10 cellular contexts compared by ENCODE assay signal in the genomic region with DNA sequence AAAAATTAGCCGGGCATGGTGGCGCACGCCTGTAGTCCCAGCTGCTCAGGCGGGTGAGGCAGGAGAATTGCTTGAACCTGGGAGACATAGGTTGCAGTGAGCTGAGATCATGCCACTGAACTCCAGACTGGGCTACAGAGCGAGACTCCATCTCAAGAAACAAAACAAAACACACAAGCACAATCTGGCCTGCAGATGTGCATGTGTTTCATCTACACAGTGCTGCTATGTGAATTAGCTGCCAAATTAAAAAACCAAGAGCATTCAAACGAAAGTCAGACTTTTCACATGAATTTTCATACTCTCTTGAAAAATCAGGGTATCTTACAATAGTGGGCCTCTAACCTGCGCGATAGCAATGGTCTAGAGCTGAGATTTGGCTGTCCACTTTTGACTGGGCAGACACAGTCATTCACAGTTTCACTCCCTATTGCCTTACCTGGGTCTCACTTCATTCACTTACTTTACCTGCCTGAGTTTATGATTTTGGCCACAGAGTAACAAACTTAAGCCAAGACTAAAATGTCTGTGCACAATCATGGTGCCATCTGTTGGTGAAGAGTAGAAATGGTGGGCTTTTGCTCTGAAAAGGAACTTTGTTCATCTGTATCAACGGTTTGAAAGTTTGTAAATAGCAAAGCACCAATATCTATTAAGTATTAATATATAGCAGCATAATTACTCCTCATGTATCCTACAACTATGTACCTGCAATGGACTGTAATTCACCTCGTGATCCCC.
DNase-seq lines count a peak whose midpoint lies in the region; ATAC-seq and TF ChIP-seq lines count a peak whose summit lies in the region.
"Had no signal": no experiment of that assay in that cellular context is flagged by ENCODE, and none has a peak within 500 bp of the region (broad histone marks: within the 10 kb centered on the region; RNA-seq: fewer than 3 reads in every experiment).

No MANE protein-coding gene starts in this region.

- no peaks in the 10 kb centered on the region for H3K36me3 ChIP-seq in OCI-LY3 (replicated peaks; ENCODE audit: low read depth, low read length)

- H3K4me2 ChIP-seq in OCI-LY3 (ENCODE audit: low read length) = no peak overlapping the region

- no peaks in the 10 kb centered on the region for H4K20me1 ChIP-seq in OCI-LY3 (ENCODE audit: insufficient read depth, low read length)

- peak; percentile 51 for TF ChIP-seq CTCF in OCI-LY3 (IDR thresholded peaks at IDR 0.05; ENCODE audit: low read depth, low read length)
- TF ChIP-seq CTCF in epithelial cell of proximal tubule (conservative IDR thresholded peaks at IDR 0.05; ENCODE audit: low read depth, low read length) = peak; percentile 68
- peak; percentile 61 for TF ChIP-seq CTCF in retinal pigment epithelial cell (conservative IDR thresholded peaks at IDR 0.05; ENCODE audit: low read depth, low read length)

- H3K4me1 ChIP-seq in OCI-LY3 (ENCODE audit: low read length) = no peaks in the 10 kb centered on the region

- H3K9me3 ChIP-seq in OCI-LY3 (ENCODE audit: insufficient read depth, low read length) = no peaks in the 10 kb centered on the region

- DNase-seq in DMS 273 (lab: John Stamatoyannopoulos, UW; ENCODE audit: unreplicated experiment) = peak; percentile 21
- DNase-seq in DMS 273 treated with DMSO at 0.1 percent for 48 hours (lab: John Stamatoyannopoulos, UW) = no peak
- no peak for DNase-seq in epithelial cell of proximal tubule (ENCODE audit: low read depth)
- DNase-seq in retinal pigment epithelial cell (ENCODE audit: low read depth) = no peak
- DNase-seq in AG08395 (ENCODE audit: low spot score) = no peak
- DNase-seq in mucosa of gallbladder (ENCODE audit: low spot score) = no peak
- DNase-seq: activated CD8-positive, alpha-beta memory T cell treated with anti-CD3 and anti-CD28 coated beads, Interleukin-2, amount 50 U/mL, for 48 hours had no signal

- H3K27ac ChIP-seq in OCI-LY3 (ENCODE audit: low read length) = no peak overlapping the region

- no peak overlapping the region for H2AFZ ChIP-seq in OCI-LY3 (ENCODE audit: low read depth, low read length)

- no peaks in the 10 kb centered on the region for H3K79me2 ChIP-seq in OCI-LY3 (ENCODE audit: low read length)

- H3K9ac ChIP-seq in OCI-LY3 (ENCODE audit: low read length) = no peak overlapping the region

- no peak overlapping the region for H3K4me3 ChIP-seq in OCI-LY3 (ENCODE audit: low read length)
- H3K4me3 ChIP-seq in epithelial cell of proximal tubule (ENCODE audit: low read depth, low read length) = no peak overlapping the region
- no peak overlapping the region for H3K4me3 ChIP-seq in retinal pigment epithelial cell (ENCODE audit: low read length)

- H3K27me3 ChIP-seq in OCI-LY3 (ENCODE audit: low read depth, low read length) = no peaks in the 10 kb centered on the region

- no peak for ATAC-seq in HG03025 (IDR thresholded peaks at IDR 0.05; ENCODE audit: low FRiP score, unreplicated experiment)
- ATAC-seq: natural killer cell treated with Interleukin-12 subunit alpha and Interleukin-12 subunit beta and Interleukin-15 and Interleukin-18, amount 100 ng/mL, for 72 hours had no signal
